Comparison of ENCODE assay signal across 39 cellular contexts in the genomic region with DNA sequence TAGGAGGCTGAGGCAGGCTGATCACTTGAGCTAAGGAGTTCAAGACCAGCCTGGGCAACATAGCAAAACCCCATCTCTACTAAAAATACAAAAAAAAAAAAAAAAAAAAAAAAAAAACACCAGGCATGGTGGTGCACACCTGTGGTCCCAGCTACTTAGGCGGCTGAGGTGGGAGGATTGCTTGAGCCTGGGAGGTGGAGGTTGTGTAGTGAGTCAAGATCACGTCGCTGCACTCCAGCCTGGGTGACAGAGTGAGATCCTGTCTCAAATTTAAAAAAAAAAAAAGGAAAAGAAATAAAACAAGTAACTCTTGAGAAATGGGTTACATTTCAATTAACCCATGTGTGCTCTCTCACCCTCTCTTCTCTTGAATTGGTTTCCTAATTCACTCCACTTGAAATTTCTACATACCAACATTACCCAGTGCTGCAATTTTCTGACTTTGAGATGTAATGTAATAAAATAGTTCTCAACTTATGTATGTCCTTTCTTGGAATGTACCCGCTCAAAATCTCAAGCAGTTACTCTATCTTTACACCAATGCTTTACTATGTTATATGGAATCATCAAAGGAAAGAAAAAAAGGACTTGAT.
"Had no signal": no experiment of that assay in that cellular context is flagged by ENCODE, and none has a peak within 500 bp of the region (broad histone marks: within the 10 kb centered on the region; RNA-seq: fewer than 3 reads in every experiment).

No MANE protein-coding gene starts in this region.

- ATAC-seq: activated CD4-positive, alpha-beta T cell treated with anti-CD3 and anti-CD28 coated beads for 36 hours; activated CD4-positive, CD25-positive, alpha-beta regulatory T cell treated with anti-CD3 and anti-CD28 coated beads, Interleukin-2, amount 50 U/mL, for 24 hours; activated CD8-positive, alpha-beta memory T cell treated with anti-CD3 and anti-CD28 coated beads, Interleukin-2, amount 10 ng/mL, durations not matched to agents 7 days and 5 days; activated T-cell treated with anti-CD3 and anti-CD28 coated beads, Interleukin-2, amount 50 U/mL, for 72 hours; activated T-helper 17 cell treated with anti-CD3 and anti-CD28 coated beads, Interleukin-2, amount 50 U/mL, for 72 hours; PC-3; Right ventricle myocardium inferior had no signal

- H3K27me3 ChIP-seq: MG63 had no signal

- H3K9me3 ChIP-seq: MG63 had no signal

- H3K9me3 Mint-ChIP-seq: activated CD4-positive, alpha-beta memory T cell treated with anti-CD3 and anti-CD28 coated beads, Interleukin-2, amount 10 ng/mL, durations not matched to agents 7 days and 5 days; activated naive CD8-positive, alpha-beta T cell treated with anti-CD3 and anti-CD28 coated beads, Interleukin-2, amount 10 ng/mL, durations not matched to agents 7 days and 5 days; activated T-cell treated with anti-CD3 and anti-CD28 coated beads, Interleukin-2, amount 50 U/mL, for 72 hours; activated T-helper 17 cell treated with anti-CD3 and anti-CD28 coated beads, Interleukin-2, amount 50 U/mL, for 72 hours; brain had no signal

- H3K27ac ChIP-seq: RWPE1 had no signal

- H3K4me3 Mint-ChIP-seq: activated CD4-positive, alpha-beta memory T cell treated with anti-CD3 and anti-CD28 coated beads, Interleukin-2, amount 10 ng/mL, durations not matched to agents 7 days and 5 days; activated CD4-positive, alpha-beta T cell treated with anti-CD3 and anti-CD28 coated beads for 36 hours; activated CD8-positive, alpha-beta memory T cell treated with anti-CD3 and anti-CD28 coated beads, Interleukin-2, amount 10 ng/mL, durations not matched to agents 7 days and 5 days; activated naive CD8-positive, alpha-beta T cell treated with anti-CD3 and anti-CD28 coated beads, Interleukin-2, amount 10 ng/mL, durations not matched to agents 7 days and 5 days; activated T-cell treated with anti-CD3 and anti-CD28 coated beads, Interleukin-2, amount 50 U/mL, for 72 hours; activated T-helper 17 cell treated with anti-CD3 and anti-CD28 coated beads, Interleukin-2, amount 50 U/mL, for 72 hours; brain had no signal

- H3K27me3 Mint-ChIP-seq: activated CD4-positive, alpha-beta memory T cell treated with anti-CD3 and anti-CD28 coated beads, Interleukin-2, amount 10 ng/mL, durations not matched to agents 7 days and 5 days; activated CD4-positive, alpha-beta T cell treated with anti-CD3 and anti-CD28 coated beads for 36 hours; activated CD8-positive, alpha-beta memory T cell treated with anti-CD3 and anti-CD28 coated beads, Interleukin-2, amount 10 ng/mL, durations not matched to agents 7 days and 5 days; activated naive CD8-positive, alpha-beta T cell treated with anti-CD3 and anti-CD28 coated beads, Interleukin-2, amount 10 ng/mL, durations not matched to agents 7 days and 5 days; activated T-helper 17 cell treated with anti-CD3 and anti-CD28 coated beads, Interleukin-2, amount 50 U/mL, for 72 hours; brain had no signal

- H3K27ac Mint-ChIP-seq: activated CD4-positive, alpha-beta memory T cell treated with anti-CD3 and anti-CD28 coated beads, Interleukin-2, amount 10 ng/mL, durations not matched to agents 7 days and 5 days; activated CD4-positive, alpha-beta T cell treated with anti-CD3 and anti-CD28 coated beads for 36 hours; activated CD8-positive, alpha-beta memory T cell treated with anti-CD3 and anti-CD28 coated beads, Interleukin-2, amount 10 ng/mL, durations not matched to agents 7 days and 5 days; activated naive CD8-positive, alpha-beta T cell treated with anti-CD3 and anti-CD28 coated beads, Interleukin-2, amount 10 ng/mL, durations not matched to agents 7 days and 5 days; activated T-cell treated with anti-CD3 and anti-CD28 coated beads, Interleukin-2, amount 50 U/mL, for 72 hours; activated T-helper 17 cell treated with anti-CD3 and anti-CD28 coated beads, Interleukin-2, amount 50 U/mL, for 72 hours; brain had no signal

- DNase-seq: activated CD4-positive, alpha-beta memory T cell treated with anti-CD3 and anti-CD28 coated beads, Interleukin-2, amount 10 ng/mL, durations not matched to agents 7 days and 5 days; activated CD4-positive, alpha-beta T cell treated with anti-CD3 and anti-CD28 coated beads for 36 hours; activated CD4-positive, alpha-beta T cell treated with anti-CD3 and anti-CD28 coated beads, Interleukin-2, amount 50 U/mL, for 1 hour; activated CD8-positive, alpha-beta memory T cell treated with anti-CD3 and anti-CD28 coated beads for 24 hours; activated CD8-positive, alpha-beta memory T cell treated with anti-CD3 and anti-CD28 coated beads, Interleukin-2, amount 10 ng/mL, durations not matched to agents 7 days and 5 days; activated CD8-positive, alpha-beta memory T cell treated with anti-CD3 and anti-CD28 coated beads, Interleukin-2, amount 50 U/mL, for 48 hours; activated effector memory CD4-positive, alpha-beta T cell treated with anti-CD3 and anti-CD28 coated beads, Interleukin-2, amount 50 U/mL, for 16 hours; activated naive CD4-positive, alpha-beta T cell; activated naive CD4-positive, alpha-beta T cell treated with anti-CD3 and anti-CD28 coated beads, Interleukin-2, amount 50 U/mL, for 16 hours; activated naive CD8-positive, alpha-beta T cell treated with anti-CD3 and anti-CD28 coated beads, Interleukin-2, amount 10 ng/mL, durations not matched to agents 7 days and 5 days; activated T-cell treated with anti-CD3 and anti-CD28 coated beads, Interleukin-2, amount 50 U/mL, for 1 hour; activated T-cell treated with anti-CD3 and anti-CD28 coated beads, Interleukin-2, amount 50 U/mL, for 72 hours; anterior cingulate cortex; central memory CD4-positive, alpha-beta T cell; Kasumi-1; KG1; MG63; NCI-H1048; NCI-H1105 treated with DMSO at 0.1 percent for 48 hours; NCI-H1436; NCI-H1694; NCI-H2029 treated with DMSO at 0.1 percent for 48 hours; NCI-H2107; NCI-H2171; NCI-H510A; NCI-H526; NCI-H748 treated with DMSO at 0.1 percent for 48 hours; NK-92 treated with Interleukin-12 subunit alpha and Interleukin-12 subunit beta, amount 100 ng/mL, for 24 hours; PC-3; SIG-M5; SW 1271; T-helper 1 cell; T-helper 2 cell; T-helper 9 cell had no signal

- H3K4me3 ChIP-seq: MG63 had no signal

- H3K4me1 Mint-ChIP-seq: brain had no signal
